In the genomic region with DNA sequence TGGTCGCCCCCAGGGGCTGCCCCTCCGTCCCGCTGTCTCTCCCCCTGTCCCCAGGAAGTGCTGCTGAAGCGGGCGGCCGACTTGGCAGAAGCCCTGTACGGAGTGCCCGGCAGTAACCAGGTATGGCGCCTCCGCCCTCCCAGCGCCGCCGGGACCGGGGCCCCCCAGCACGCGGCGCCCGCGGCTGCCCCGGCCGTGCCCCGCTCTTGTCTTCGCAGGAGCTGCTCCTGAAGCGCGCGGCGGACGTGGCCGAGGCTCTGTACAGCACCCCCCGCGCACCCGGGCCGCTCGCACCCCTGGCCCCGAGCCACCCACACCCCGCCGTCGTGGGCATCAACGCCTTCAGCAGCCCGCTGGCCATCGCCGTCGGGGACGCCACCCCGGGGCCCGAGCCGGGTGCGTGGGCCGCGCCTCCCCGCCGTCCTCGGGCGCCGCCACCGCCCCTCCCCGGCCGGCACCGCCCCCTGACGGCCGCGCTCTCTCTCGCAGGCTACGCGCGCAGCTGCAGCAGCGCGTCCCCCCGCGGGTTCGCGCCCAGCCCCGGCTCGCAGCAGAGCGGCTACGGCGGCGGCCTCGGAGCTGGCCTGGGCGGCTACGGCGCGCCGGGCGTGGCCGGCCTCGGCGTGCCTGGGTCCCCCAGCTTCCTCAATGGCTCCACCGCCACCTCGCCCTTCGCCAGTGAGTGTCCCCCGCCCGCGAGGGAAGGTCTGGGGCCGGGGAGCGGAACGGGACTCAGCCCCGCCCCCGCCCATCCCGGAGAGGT, we compare ENCODE assay signal across 8 cellular contexts. TPM values are rescaled to one million over a fixed set of nuclear protein-coding genes. Genes with fewer than 3 reads are reported as not detected.
A peak's percentile ranks its signal among the peaks of the same experiment; 100 is the strongest.
DNase-seq lines count a peak whose midpoint lies in the region; TF ChIP-seq lines count a peak whose summit lies in the region.

No MANE protein-coding gene starts in this region.

- H3K9ac ChIP-seq in BLaER1 (no peak overlapping the region), KMS-11 (no peak overlapping the region), parathyroid adenoma (no peak overlapping the region)

- H3K9me3 ChIP-seq in BLaER1 (no peaks in the 10 kb centered on the region), esophagus (ENCODE audit: control insufficient read depth in 2 of 2, insufficient read depth in 1 of 2, low read depth in 1 of 2, low read length in 1 of 2) (no peaks in the 10 kb centered on the region), parathyroid adenoma (ENCODE audit: control insufficient read depth, low read length) (no peaks in the 10 kb centered on the region)

- peaks cover 24% of the 10 kb centered on the region for H3K4me1 ChIP-seq in BLaER1
- H3K4me1 ChIP-seq in KMS-11 (ENCODE audit: low read depth, poor library complexity, severe bottlenecking): peaks cover 4% of the 10 kb centered on the region
- peaks cover 9 to 12% of the 10 kb centered on the region in 2 donors for H3K4me1 ChIP-seq in esophagus (ENCODE audit: control insufficient read depth in 2 of 2, insufficient read depth in 2 of 2, low read length in 1 of 2)
- H3K4me1 ChIP-seq in parathyroid adenoma: peaks cover 4% of the 10 kb centered on the region

- no peaks in the 10 kb centered on the region for H3K9me3 Mint-ChIP-seq in activated CD4-positive, alpha-beta memory T cell treated with anti-CD3 and anti-CD28 coated beads, Interleukin-2, amount 10 ng/mL, durations not matched to agents 7 days and 5 days
- peaks cover 13% of the 10 kb centered on the region for H3K9me3 Mint-ChIP-seq in glutamatergic neuron (ENCODE audit: unreplicated experiment)

- peaks cover 27% of the 10 kb centered on the region for H3K4me1 Mint-ChIP-seq in activated CD4-positive, alpha-beta memory T cell treated with anti-CD3 and anti-CD28 coated beads, Interleukin-2, amount 10 ng/mL, durations not matched to agents 7 days and 5 days
- no peaks in the 10 kb centered on the region for H3K4me1 Mint-ChIP-seq in glutamatergic neuron (ENCODE audit: low read depth, unreplicated experiment)

- H3K27me3 ChIP-seq in BLaER1: peaks cover 69% of the 10 kb centered on the region
- H3K27me3 ChIP-seq in KMS-11 (ENCODE audit: insufficient read depth, low read depth): no peaks in the 10 kb centered on the region
- H3K27me3 ChIP-seq in esophagus (ENCODE audit: control insufficient read depth in 1 of 2, insufficient read depth in 2 of 2, low read length in 2 of 2): no peaks in the 10 kb centered on the region
- H3K27me3 ChIP-seq in parathyroid adenoma (ENCODE audit: control insufficient read depth, insufficient read depth, low read length): no peaks in the 10 kb centered on the region

- H3K36me3 Mint-ChIP-seq in activated CD4-positive, alpha-beta memory T cell treated with anti-CD3 and anti-CD28 coated beads, Interleukin-2, amount 10 ng/mL, durations not matched to agents 7 days and 5 days (ENCODE audit: low read depth): no peaks in the 10 kb centered on the region
- H3K36me3 Mint-ChIP-seq in glutamatergic neuron (ENCODE audit: unreplicated experiment): no peaks in the 10 kb centered on the region

- H3K4me2 ChIP-seq in BLaER1 (peak overlapping the region; percentile 79), KMS-11 (peak overlapping the region; percentile 68; the same call in 1 of the 2 replicates), parathyroid adenoma (ENCODE audit: low read length) (peak overlapping the region; percentile 63)

- CTCF ChIA-PET in activated CD4-positive, alpha-beta memory T cell treated with anti-CD3 and anti-CD28 coated beads, Interleukin-2, amount 10 ng/mL, durations not matched to agents 7 days and 5 days (lab: Charles Lee): interaction anchor here (1.1 to 2.5 kb wide), 7 partner anchors 9 to 92 kb away, joined by 3 to 21 read pairs (median 5); no protein-coding TSS in a partner anchor

- H3K36me3 ChIP-seq in BLaER1 (no peaks in the 10 kb centered on the region), KMS-11 (ENCODE audit: insufficient read depth) (no peaks in the 10 kb centered on the region), esophagus (ENCODE audit: control insufficient read depth in 2 of 2, insufficient read depth in 2 of 2, low read length in 1 of 2) (no peaks in the 10 kb centered on the region), parathyroid adenoma (ENCODE audit: control insufficient read depth, insufficient read depth, low read length) (no peaks in the 10 kb centered on the region)

- peak overlapping the region; percentile 81; the same call in 1 of the 2 replicates for H2AFZ ChIP-seq in KMS-11 (ENCODE audit: low read depth)
- peak overlapping the region; percentile 46 for H2AFZ ChIP-seq in parathyroid adenoma

- H3K79me2 ChIP-seq in KMS-11 (ENCODE audit: insufficient read depth, low read depth) (no peaks in the 10 kb centered on the region), parathyroid adenoma (no peaks in the 10 kb centered on the region)

- DNase-seq in activated CD4-positive, alpha-beta memory T cell treated with anti-CD3 and anti-CD28 coated beads, Interleukin-2, amount 10 ng/mL, durations not matched to agents 7 days and 5 days: peak; percentile 51
- DNase-seq in COLO829 (ENCODE audit: low spot score) (no peak), cortex of kidney (lab: John Stamatoyannopoulos, UW) (no peak), glutamatergic neuron (no peak)

- H3K4me3 ChIP-seq in BLaER1 (peak overlapping the region; percentile 61), KMS-11 (IDR thresholded peaks at IDR 0.05; ENCODE audit: insufficient read depth, low read depth, low read length) (no peak overlapping the region), esophagus (ENCODE audit: low read depth in 1 of 2, low read length in 2 of 2) (peak overlapping the region; percentile 40 to 44), parathyroid adenoma (ENCODE audit: low read depth, low read length) (no peak overlapping the region)

- H3K27ac ChIP-seq in BLaER1 (no peak overlapping the region), KMS-11 (no peak overlapping the region), esophagus (ENCODE audit: low read depth in 2 of 2, low read length in 1 of 2) (peak overlapping the region in 1 of 2 donors; percentile 19), parathyroid adenoma (no peak overlapping the region)

- TF ChIP-seq CTCF in KMS-11 (conservative IDR thresholded peaks at IDR 0.05; ENCODE audit: low read depth, low read length) (no peak), parathyroid adenoma (IDR thresholded peaks at IDR 0.05) (no peak), glutamatergic neuron (IDR thresholded peaks at IDR 0.05; ENCODE audit: partially characterized antibody, unreplicated experiment) (no peak)

- peaks cover 67% of the 10 kb centered on the region for H3K27me3 Mint-ChIP-seq in activated CD4-positive, alpha-beta memory T cell treated with anti-CD3 and anti-CD28 coated beads, Interleukin-2, amount 10 ng/mL, durations not matched to agents 7 days and 5 days
- peaks cover 28% of the 10 kb centered on the region for H3K27me3 Mint-ChIP-seq in glutamatergic neuron (ENCODE audit: unreplicated experiment)

- peaks cover 48% of the 10 kb centered on the region for H4K20me1 ChIP-seq in BLaER1
- H4K20me1 ChIP-seq in KMS-11 (ENCODE audit: insufficient read depth): no peaks in the 10 kb centered on the region

- POLR2A ChIA-PET in activated CD4-positive, alpha-beta memory T cell treated with anti-CD3 and anti-CD28 coated beads, Interleukin-2, amount 10 ng/mL, durations not matched to agents 7 days and 5 days (lab: Charles Lee): interaction anchor here (1.0 to 2.2 kb wide), 3 partner anchors 10 to 88 kb away, joined by 3 to 6 read pairs (median 5); no protein-coding TSS in a partner anchor

- 1 to 2% methylated on average over 58 to 100 of the region's 100 CpGs for WGBS in esophagus, 2 donors

- no peak overlapping the region for H3K4me3 Mint-ChIP-seq in activated CD4-positive, alpha-beta memory T cell treated with anti-CD3 and anti-CD28 coated beads, Interleukin-2, amount 10 ng/mL, durations not matched to agents 7 days and 5 days
- H3K4me3 Mint-ChIP-seq in glutamatergic neuron (ENCODE audit: unreplicated experiment): no peak overlapping the region

- no peak overlapping the region for H3K27ac Mint-ChIP-seq in activated CD4-positive, alpha-beta memory T cell treated with anti-CD3 and anti-CD28 coated beads, Interleukin-2, amount 10 ng/mL, durations not matched to agents 7 days and 5 days
- no peak overlapping the region for H3K27ac Mint-ChIP-seq in glutamatergic neuron (ENCODE audit: unreplicated experiment)

RNA-seq across cellular contexts. Expression of a gene that starts 48.4 kb away (rescaled TPM):
- under 1 TPM; 0.20 to 0.33 TPM for total RNA-seq in activated CD4-positive, alpha-beta memory T cell treated with anti-CD3 and anti-CD28 coated beads, Interleukin-2, amount 10 ng/mL, durations not matched to agents 7 days and 5 days
- polyA plus RNA-seq in esophagus: 1 to 10 TPM in 1 of 2 donors, under 1 TPM in 1; 0.28 to 2.5 TPM
- total RNA-seq in glutamatergic neuron (ENCODE audit: unreplicated experiment): 28.1 TPM

RNA-seq across cellular contexts. Expression of a gene that starts 59.5 kb away (rescaled TPM):
- total RNA-seq in activated CD4-positive, alpha-beta memory T cell treated with anti-CD3 and anti-CD28 coated beads, Interleukin-2, amount 10 ng/mL, durations not matched to agents 7 days and 5 days: 1 to 10 TPM; 2.7 to 2.9 TPM
- polyA plus RNA-seq in esophagus: 1 to 10 TPM; 4.8 to 7.0 TPM
- total RNA-seq in glutamatergic neuron (ENCODE audit: unreplicated experiment): 11.0 TPM

Comparison
In these comparisons a context has a peak if more than half of its experiments do, and no peak if none do; other contexts are left out.
1. H3K4me3 ChIP-seq: peak in BLaER1 (single experiment) and esophagus (2 of 2); none in KMS-11 (single experiment) and parathyroid adenoma (single experiment).
2. RNA of a gene that starts 48.4 kb away (total RNA-seq): 28.1 TPM in glutamatergic neuron (single experiment); 0.20 to 0.33 TPM in activated CD4-positive, alpha-beta memory T cell treated with anti-CD3 and anti-CD28 coated beads, Interleukin-2, amount 10 ng/mL, durations not matched to agents 7 days and 5 days; every median in the first group is over 10 times any median in the second.
3. Peak in every context shown above with its lines, with median percentiles within 50 percentile points of each other: H3K4me2 ChIP-seq.